In genomic region chr2:206920936-206921335, GRCh38 we compare ENCODE assay signal across 18 cellular contexts. TPM values are rescaled to one million over a fixed set of nuclear protein-coding genes. Genes with fewer than 3 reads are reported as not detected.
"Had no signal": no experiment of that assay in that cellular context is flagged by ENCODE, and none has a peak within 500 bp of the region (broad histone marks: within the 10 kb centered on the region; RNA-seq: fewer than 3 reads in every experiment).

No MANE protein-coding gene starts in this region.

- H3K4me1 ChIP-seq: ascending aorta, lower lobe of right lung, parathyroid adenoma, right lobe of liver, upper lobe of left lung had no signal

- H3K27ac ChIP-seq: ascending aorta, coronary artery, lower lobe of right lung, parathyroid adenoma, right lobe of liver, thoracic aorta, upper lobe of left lung, VCaP had no signal

- H3K36me3 ChIP-seq: ascending aorta, lower lobe of right lung, right lobe of liver, thoracic aorta, upper lobe of left lung had no signal

- H3K27me3 ChIP-seq: ascending aorta, right lobe of liver, upper lobe of left lung had no signal

- H2AFZ ChIP-seq: parathyroid adenoma had no signal

- DNase-seq: activated CD4-positive, alpha-beta T cell treated with anti-CD3 and anti-CD28 coated beads for 1 hour; activated gamma-delta T cell; activated T-cell treated with anti-CD3 and anti-CD28 coated beads, Interleukin-2, amount 50 U/mL, for 72 hours; foreskin melanocyte; hypothalamus; islet precursor cell; lower lobe of right lung; right lobe of liver; stimulated activated CD4-positive, alpha-beta T cell treated with anti-CD3 and anti-CD28 coated beads, Interleukin-4, amount 100 ng/mL, for 4 hours; stimulated activated naive B cell treated with anti-CD40 and anti-IgM and Interleukin-4, amounts not matched to agents 10 μg/mL and 1 μg/mL and 100 μg/mL, for 72 hours; T-helper 9 cell; upper lobe of left lung had no signal

- H3K9me3 ChIP-seq: ascending aorta, lower lobe of right lung, right lobe of liver, thoracic aorta, upper lobe of left lung had no signal

- H3K9ac ChIP-seq: parathyroid adenoma had no signal

- H3K79me2 ChIP-seq: parathyroid adenoma had no signal

- ATAC-seq: lower lobe of right lung, right lobe of liver had no signal

- H3K4me3 ChIP-seq: ascending aorta, coronary artery, lower lobe of right lung, right lobe of liver, thoracic aorta, upper lobe of left lung had no signal

RNA-seq across cellular contexts. Expression of gene CPO, which starts 18.4 kb away (rescaled TPM):
- total RNA-seq: activated CD8-positive, alpha-beta memory T cell treated with anti-CD3 and anti-CD28 coated beads for 36 hours; ascending aorta; lower lobe of right lung; upper lobe of left lung had no signal
